Comparison of ENCODE assay signal across 1 cellular context in genomic region chr21:31730687-31731111, GRCh38.
TF ChIP-seq lines count a peak whose summit lies in the region.

No MANE protein-coding gene starts in this region.

TF ChIP-seq in GM23338, 12 proteins besides CTCF, POLR2A, EP300 and RAD21 (continued from another document):
- TF ChIP-seq ZNF462 (CRISPR knock-in tag; IDR thresholded peaks at IDR 0.05): peak; percentile 59; the same call in 1 of the 2 replicates
- TF ChIP-seq EZH2phosphoT487 (IDR thresholded peaks at IDR 0.05; ENCODE audit: unreplicated experiment): no peak
